In the genomic region with DNA sequence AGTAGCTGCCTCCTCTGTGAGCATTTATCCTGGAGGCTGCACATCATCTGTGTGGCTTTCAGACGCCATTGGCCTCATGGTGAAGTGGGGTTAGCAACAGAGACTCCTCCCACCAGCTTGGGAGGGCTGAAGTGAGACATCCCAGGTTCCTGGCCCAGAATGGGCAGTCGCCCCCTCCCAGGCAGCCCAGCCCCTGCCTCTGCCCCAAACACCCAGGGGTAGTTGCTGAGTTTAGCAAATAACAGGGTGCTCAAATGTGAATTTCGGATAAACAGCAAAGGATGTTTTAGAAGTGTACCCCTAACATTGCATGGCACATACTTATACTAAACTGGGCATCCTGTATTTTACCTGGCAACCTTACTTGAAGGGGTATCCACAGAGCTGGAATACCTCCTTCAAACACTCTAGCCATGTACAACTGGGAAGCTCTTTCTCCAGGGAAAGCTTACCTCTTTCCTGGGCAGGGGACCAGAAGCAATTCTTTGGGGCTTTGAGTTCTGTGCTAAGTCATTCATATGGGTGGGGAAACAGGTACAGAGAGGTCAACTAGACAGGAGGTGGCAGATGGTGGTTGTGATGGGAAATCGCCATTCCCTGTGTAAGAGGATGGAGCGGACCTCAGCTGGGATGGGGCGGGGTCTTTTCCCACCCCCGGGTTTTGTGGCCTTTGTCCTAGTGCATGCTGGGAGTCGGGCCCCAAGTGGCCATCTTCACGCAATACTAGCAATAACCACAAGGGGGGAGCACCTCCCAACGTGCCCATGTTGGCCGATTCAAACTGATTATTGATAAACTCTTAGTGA, we compare ENCODE assay signal across 8 cellular contexts. TPM values are rescaled to one million over a fixed set of nuclear protein-coding genes. Genes with fewer than 3 reads are reported as not detected.
DNase-seq lines count a peak whose midpoint lies in the region; ATAC-seq and TF ChIP-seq lines count a peak whose summit lies in the region.

No MANE protein-coding gene starts in this region.

- H3K4me1 ChIP-seq in lower lobe of right lung (no peaks in the 10 kb centered on the region), testis (peaks cover 8% of the 10 kb centered on the region)

- peaks cover 3% of the 10 kb centered on the region for H3K4me1 Mint-ChIP-seq in chondrocyte (ENCODE audit: low read depth)

- DNase-seq in GM12865 (ENCODE audit: low read depth) (peak; percentile 75), NCI-H1105 treated with DMSO at 0.1 percent for 48 hours (lab: John Stamatoyannopoulos, UW) (peak; percentile 73), UCSD-AML1 (lab: John Stamatoyannopoulos, UW; ENCODE audit: unreplicated experiment) (peak; percentile 67), chondrocyte (ENCODE audit: low spot score) (no peak), lower lobe of right lung (no peak), testis (peak; percentile 77)

- H3K36me3 ChIP-seq in lower lobe of right lung (no peaks in the 10 kb centered on the region), testis (ENCODE audit: low read depth, missing control alignments) (no peaks in the 10 kb centered on the region)

- peak overlapping the region; percentile 51 for H3K27ac Mint-ChIP-seq in chondrocyte (ENCODE audit: unreplicated experiment)

- H3K27me3 Mint-ChIP-seq in chondrocyte (ENCODE audit: low read depth): peaks cover 5% of the 10 kb centered on the region

- peak; percentile 83 for TF ChIP-seq CTCF in 22Rv1 (IDR thresholded peaks at IDR 0.05)
- TF ChIP-seq CTCF in GM12865 (IDR thresholded peaks at IDR 0.05; ENCODE audit: insufficient read depth, low read depth, low read length, missing control alignments): peak; percentile 76
- TF ChIP-seq CTCF in chondrocyte (IDR thresholded peaks at IDR 0.05): peak; percentile 84
- TF ChIP-seq CTCF in lower lobe of right lung (IDR thresholded peaks at IDR 0.05): peak; percentile 76
- TF ChIP-seq CTCF in testis (IDR thresholded peaks at IDR 0.05): peak; percentile 77 to 88 (median 84)

- ATAC-seq in lower lobe of right lung: peak; percentile 84 to 88
- ATAC-seq in GM19023 (IDR thresholded peaks at IDR 0.05; ENCODE audit: unreplicated experiment): no peak

- no peaks in the 10 kb centered on the region for H3K9me3 ChIP-seq in lower lobe of right lung
- no peaks in the 10 kb centered on the region for H3K9me3 ChIP-seq in testis

- no peak overlapping the region for H3K4me3 Mint-ChIP-seq in chondrocyte (ENCODE audit: unreplicated experiment)

- H3K9me3 Mint-ChIP-seq in chondrocyte (ENCODE audit: low read depth): no peaks in the 10 kb centered on the region

- no peak overlapping the region for H3K27ac ChIP-seq in 22Rv1
- no peak overlapping the region for H3K27ac ChIP-seq in lower lobe of right lung
- no peak overlapping the region for H3K27ac ChIP-seq in testis

- intact Hi-C loops in lower lobe of right lung (cut with DNase I): no loop called here
- intact Hi-C loops in testis (cut with DNase I; ENCODE audit: low total_unique reads): no loop called here

- 25 to 32% methylated on average over 11 of the region's 11 CpGs for WGBS in testis, 2 donors

- peaks cover 6% of the 10 kb centered on the region for H3K27me3 ChIP-seq in lower lobe of right lung (ENCODE audit: low read depth)
- no peaks in the 10 kb centered on the region for H3K27me3 ChIP-seq in testis

- H3K4me3 ChIP-seq in GM12865 (ENCODE audit: low read depth, low read length) (no peak overlapping the region), lower lobe of right lung (no peak overlapping the region), testis (no peak overlapping the region)

- TF ChIP-seq POLR2A in testis (IDR thresholded peaks at IDR 0.05): no peak

- no peaks in the 10 kb centered on the region for H3K36me3 Mint-ChIP-seq in chondrocyte (ENCODE audit: low read depth)

RNA-seq across cellular contexts. Expression of a gene that starts 19.3 kb away (rescaled TPM):
- total RNA-seq in chondrocyte: 9.3 to 12.7 TPM (median 12.1 TPM) in 3 replicates
- total RNA-seq in lower lobe of right lung: 9.9 TPM
- total RNA-seq in testis: 10 to 100 TPM in 1 of 2 donors, 1 to 10 TPM in 1; 9.3 to 13.2 TPM
- 5.7 TPM for polyA plus RNA-seq in testis (ENCODE audit: insufficient read depth, low read depth, low replicate concordance)

RNA-seq across cellular contexts. Expression of a gene that starts 27.0 kb away (rescaled TPM):
- total RNA-seq in chondrocyte (not detected in 3 replicates), lower lobe of right lung (1.8 TPM), testis (under 1 TPM; 0.24 to 0.25 TPM)
- 0.28 TPM for polyA plus RNA-seq in testis (ENCODE audit: insufficient read depth, low read depth, low replicate concordance)

RNA-seq across cellular contexts. Expression of a gene that starts 48.0 kb away (rescaled TPM):
- total RNA-seq in chondrocyte: 15.5 to 39.5 TPM (median 15.6 TPM) in 3 replicates
- 7.8 TPM for total RNA-seq in lower lobe of right lung
- 1 to 10 TPM; 2.2 to 3.5 TPM for total RNA-seq in testis
- polyA plus RNA-seq in testis (ENCODE audit: insufficient read depth, low read depth, low replicate concordance): 4.7 TPM

RNA-seq across cellular contexts. Expression of a gene that starts 57.6 kb away (rescaled TPM):
- total RNA-seq in chondrocyte (35.2 to 36.2 TPM (median 36.0 TPM) in 3 replicates), lower lobe of right lung (13.6 TPM), testis (10 to 100 TPM; 20.9 to 24.6 TPM)
- 18.2 TPM for polyA plus RNA-seq in testis (ENCODE audit: insufficient read depth, low read depth, low replicate concordance)

Comparison
In these comparisons a context has a peak if more than half of its experiments do, and no peak if none do; other contexts are left out.
1. DNase-seq: peak in GM12865 (single experiment), NCI-H1105 treated with DMSO at 0.1 percent for 48 hours (single experiment), UCSD-AML1 (single experiment) and testis (single experiment); none in chondrocyte (single experiment) and lower lobe of right lung (single experiment).
2. Peak in every context shown above with its lines, with median percentiles within 50 percentile points of each other: CTCF ChIP-seq.